In the genomic region with DNA sequence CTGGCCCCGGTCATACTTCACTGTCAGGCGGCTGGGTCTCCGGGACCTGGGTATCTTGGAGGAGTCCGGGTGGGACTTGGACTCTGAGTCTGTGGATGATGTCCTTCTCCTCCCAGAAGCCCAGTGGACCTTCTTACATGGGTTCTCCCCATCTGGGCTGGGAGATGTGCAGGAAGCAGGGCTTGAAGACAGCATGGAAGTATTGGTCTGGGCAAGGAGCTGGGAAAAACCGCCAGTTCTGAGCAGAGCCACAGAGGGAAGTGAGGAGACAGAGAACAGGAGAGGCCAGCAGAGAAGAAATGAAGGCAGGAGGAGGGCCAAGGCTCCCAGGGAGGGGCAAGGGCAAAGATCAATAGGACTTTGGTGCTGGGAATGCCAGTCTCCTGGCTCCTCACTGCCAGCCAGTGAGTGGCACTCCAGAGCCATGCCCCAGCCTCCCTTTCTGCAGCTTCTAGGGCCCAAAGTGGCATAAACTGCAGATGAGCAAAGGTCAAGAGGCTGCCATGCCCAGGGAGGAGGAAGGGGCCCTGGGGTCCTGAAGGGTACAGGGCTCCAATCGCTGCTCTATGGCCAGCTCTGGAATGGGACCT, we compare ENCODE assay signal across 1 cellular context.
TF ChIP-seq lines count a peak whose summit lies in the region.

A gene with protein sequence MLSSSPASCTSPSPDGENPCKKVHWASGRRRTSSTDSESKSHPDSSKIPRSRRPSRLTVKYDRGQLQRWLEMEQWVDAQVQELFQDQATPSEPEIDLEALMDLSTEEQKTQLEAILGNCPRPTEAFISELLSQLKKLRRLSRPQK (minus strand): TSS at position 262 of the 590 bp plus-strand sequence. CDS start 67 bp downstream, at position 195.

TF ChIP-seq in GM23338, 12 proteins besides CTCF, POLR2A, EP300 and RAD21:
- TF ChIP-seq ZNF114 (CRISPR knock-in tag; IDR thresholded peaks at IDR 0.05) (no peak), JUNB (IDR thresholded peaks at IDR 0.05; ENCODE audit: unreplicated experiment) (no peak), POLR2AphosphoS5 (IDR thresholded peaks at IDR 0.05; ENCODE audit: low read depth) (no peak), EZH2phosphoT487 (IDR thresholded peaks at IDR 0.05; ENCODE audit: unreplicated experiment) (no peak), NANOG (IDR thresholded peaks at IDR 0.05; ENCODE audit: borderline replicate concordance) (no peak), STAT1 (IDR thresholded peaks at IDR 0.05; ENCODE audit: unreplicated experiment) (no peak), CREB1 (CRISPR knock-in tag; IDR thresholded peaks at IDR 0.05; ENCODE audit: low read depth) (no peak), ZNF331 (CRISPR knock-in tag; IDR thresholded peaks at IDR 0.05; ENCODE audit: low read depth) (no peak), EZH2 (IDR thresholded peaks at IDR 0.05; ENCODE audit: low read depth, unreplicated experiment) (no peak)
- TF ChIP-seq, protein P1, sequence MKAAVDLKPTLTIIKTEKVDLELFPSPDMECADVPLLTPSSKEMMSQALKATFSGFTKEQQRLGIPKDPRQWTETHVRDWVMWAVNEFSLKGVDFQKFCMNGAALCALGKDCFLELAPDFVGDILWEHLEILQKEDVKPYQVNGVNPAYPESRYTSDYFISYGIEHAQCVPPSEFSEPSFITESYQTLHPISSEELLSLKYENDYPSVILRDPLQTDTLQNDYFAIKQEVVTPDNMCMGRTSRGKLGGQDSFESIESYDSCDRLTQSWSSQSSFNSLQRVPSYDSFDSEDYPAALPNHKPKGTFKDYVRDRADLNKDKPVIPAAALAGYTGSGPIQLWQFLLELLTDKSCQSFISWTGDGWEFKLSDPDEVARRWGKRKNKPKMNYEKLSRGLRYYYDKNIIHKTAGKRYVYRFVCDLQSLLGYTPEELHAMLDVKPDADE (IDR thresholded peaks at IDR 0.05): no peak
- TF ChIP-seq, protein P2, sequence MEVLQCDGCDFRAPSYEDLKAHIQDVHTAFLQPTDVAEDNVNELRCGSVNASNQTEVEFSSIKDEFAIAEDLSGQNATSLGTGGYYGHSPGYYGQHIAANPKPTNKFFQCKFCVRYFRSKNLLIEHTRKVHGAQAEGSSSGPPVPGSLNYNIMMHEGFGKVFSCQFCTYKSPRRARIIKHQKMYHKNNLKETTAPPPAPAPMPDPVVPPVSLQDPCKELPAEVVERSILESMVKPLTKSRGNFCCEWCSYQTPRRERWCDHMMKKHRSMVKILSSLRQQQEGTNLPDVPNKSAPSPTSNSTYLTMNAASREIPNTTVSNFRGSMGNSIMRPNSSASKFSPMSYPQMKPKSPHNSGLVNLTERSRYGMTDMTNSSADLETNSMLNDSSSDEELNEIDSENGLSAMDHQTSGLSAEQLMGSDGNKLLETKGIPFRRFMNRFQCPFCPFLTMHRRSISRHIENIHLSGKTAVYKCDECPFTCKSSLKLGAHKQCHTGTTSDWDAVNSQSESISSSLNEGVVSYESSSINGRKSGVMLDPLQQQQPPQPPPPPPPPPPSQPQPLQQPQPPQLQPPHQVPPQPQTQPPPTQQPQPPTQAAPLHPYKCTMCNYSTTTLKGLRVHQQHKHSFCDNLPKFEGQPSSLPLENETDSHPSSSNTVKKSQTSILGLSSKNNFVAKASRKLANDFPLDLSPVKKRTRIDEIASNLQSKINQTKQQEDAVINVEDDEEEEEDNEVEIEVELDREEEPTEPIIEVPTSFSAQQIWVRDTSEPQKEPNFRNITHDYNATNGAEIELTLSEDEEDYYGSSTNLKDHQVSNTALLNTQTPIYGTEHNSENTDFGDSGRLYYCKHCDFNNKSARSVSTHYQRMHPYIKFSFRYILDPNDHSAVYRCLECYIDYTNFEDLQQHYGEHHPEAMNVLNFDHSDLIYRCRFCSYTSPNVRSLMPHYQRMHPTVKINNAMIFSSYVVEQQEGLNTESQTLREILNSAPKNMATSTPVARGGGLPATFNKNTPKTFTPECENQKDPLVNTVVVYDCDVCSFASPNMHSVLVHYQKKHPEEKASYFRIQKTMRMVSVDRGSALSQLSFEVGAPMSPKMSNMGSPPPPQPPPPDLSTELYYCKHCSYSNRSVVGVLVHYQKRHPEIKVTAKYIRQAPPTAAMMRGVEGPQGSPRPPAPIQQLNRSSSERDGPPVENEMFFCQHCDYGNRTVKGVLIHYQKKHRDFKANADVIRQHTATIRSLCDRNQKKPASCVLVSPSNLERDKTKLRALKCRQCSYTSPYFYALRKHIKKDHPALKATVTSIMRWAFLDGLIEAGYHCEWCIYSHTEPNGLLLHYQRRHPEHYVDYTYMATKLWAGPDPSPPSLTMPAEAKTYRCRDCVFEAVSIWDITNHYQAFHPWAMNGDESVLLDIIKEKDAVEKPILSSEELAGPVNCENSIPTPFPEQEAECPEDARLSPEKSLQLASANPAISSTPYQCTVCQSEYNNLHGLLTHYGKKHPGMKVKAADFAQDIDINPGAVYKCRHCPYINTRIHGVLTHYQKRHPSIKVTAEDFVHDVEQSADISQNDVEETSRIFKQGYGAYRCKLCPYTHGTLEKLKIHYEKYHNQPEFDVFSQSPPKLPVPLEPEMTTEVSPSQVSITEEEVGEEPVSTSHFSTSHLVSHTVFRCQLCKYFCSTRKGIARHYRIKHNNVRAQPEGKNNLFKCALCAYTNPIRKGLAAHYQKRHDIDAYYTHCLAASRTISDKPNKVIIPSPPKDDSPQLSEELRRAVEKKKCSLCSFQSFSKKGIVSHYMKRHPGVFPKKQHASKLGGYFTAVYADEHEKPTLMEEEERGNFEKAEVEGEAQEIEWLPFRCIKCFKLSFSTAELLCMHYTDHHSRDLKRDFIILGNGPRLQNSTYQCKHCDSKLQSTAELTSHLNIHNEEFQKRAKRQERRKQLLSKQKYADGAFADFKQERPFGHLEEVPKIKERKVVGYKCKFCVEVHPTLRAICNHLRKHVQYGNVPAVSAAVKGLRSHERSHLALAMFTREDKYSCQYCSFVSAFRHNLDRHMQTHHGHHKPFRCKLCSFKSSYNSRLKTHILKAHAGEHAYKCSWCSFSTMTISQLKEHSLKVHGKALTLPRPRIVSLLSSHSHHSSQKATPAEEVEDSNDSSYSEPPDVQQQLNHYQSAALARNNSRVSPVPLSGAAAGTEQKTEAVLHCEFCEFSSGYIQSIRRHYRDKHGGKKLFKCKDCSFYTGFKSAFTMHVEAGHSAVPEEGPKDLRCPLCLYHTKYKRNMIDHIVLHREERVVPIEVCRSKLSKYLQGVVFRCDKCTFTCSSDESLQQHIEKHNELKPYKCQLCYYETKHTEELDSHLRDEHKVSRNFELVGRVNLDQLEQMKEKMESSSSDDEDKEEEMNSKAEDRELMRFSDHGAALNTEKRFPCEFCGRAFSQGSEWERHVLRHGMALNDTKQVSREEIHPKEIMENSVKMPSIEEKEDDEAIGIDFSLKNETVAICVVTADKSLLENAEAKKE (CRISPR knock-in tag; IDR thresholded peaks at IDR 0.05): no peak
- TF ChIP-seq, protein P3, sequence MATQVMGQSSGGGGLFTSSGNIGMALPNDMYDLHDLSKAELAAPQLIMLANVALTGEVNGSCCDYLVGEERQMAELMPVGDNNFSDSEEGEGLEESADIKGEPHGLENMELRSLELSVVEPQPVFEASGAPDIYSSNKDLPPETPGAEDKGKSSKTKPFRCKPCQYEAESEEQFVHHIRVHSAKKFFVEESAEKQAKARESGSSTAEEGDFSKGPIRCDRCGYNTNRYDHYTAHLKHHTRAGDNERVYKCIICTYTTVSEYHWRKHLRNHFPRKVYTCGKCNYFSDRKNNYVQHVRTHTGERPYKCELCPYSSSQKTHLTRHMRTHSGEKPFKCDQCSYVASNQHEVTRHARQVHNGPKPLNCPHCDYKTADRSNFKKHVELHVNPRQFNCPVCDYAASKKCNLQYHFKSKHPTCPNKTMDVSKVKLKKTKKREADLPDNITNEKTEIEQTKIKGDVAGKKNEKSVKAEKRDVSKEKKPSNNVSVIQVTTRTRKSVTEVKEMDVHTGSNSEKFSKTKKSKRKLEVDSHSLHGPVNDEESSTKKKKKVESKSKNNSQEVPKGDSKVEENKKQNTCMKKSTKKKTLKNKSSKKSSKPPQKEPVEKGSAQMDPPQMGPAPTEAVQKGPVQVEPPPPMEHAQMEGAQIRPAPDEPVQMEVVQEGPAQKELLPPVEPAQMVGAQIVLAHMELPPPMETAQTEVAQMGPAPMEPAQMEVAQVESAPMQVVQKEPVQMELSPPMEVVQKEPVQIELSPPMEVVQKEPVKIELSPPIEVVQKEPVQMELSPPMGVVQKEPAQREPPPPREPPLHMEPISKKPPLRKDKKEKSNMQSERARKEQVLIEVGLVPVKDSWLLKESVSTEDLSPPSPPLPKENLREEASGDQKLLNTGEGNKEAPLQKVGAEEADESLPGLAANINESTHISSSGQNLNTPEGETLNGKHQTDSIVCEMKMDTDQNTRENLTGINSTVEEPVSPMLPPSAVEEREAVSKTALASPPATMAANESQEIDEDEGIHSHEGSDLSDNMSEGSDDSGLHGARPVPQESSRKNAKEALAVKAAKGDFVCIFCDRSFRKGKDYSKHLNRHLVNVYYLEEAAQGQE (IDR thresholded peaks at IDR 0.05; ENCODE audit: unreplicated experiment): no peak
